ENCODE assay signal across 8 cellular contexts in the genomic region with DNA sequence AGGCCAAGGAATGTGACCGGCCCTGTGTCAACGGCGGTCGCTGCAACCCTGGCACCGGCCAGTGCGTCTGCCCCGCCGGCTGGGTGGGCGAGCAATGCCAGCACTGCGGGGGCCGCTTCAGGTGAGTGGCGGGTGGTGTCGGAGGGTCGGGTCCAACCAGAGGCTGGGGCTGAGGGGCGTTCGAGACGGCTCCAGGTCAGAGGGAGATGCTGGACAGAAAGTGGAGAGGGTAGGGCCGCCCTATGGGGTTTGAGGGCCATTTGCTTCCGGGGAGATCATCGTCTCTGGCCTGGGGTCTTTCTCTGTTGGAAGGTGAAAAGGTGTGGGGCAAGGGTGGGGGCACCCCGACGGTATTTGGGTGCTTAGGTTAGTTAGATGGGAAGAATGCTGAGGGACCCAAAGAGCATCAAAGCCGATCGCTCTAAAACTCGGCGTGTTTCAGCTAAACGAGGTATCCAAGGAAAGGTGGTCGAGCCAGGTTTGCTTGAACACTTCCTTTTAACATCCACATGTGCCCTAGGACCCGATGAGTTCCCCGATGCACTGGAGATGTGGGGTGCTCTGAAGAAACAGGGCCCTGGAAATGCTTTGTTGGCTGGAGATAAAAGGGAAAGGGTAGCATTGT. TPM values are rescaled to one million over a fixed set of nuclear protein-coding genes. Genes with fewer than 3 reads are reported as not detected.
DNase-seq lines count a peak whose midpoint lies in the region; ATAC-seq, FAIRE-seq and TF ChIP-seq lines count a peak whose summit lies in the region.

No MANE protein-coding gene starts in this region.

- peak overlapping the region; percentile 98 for H3K4me3 Mint-ChIP-seq in astrocyte (ENCODE audit: unreplicated experiment)

- H3K36me3 ChIP-seq in astrocyte (ENCODE audit: insufficient read depth, low read length) (no peaks in the 10 kb centered on the region), left lung (no peaks in the 10 kb centered on the region), thoracic aorta (no peaks in the 10 kb centered on the region)

- H3K9me3 Mint-ChIP-seq in astrocyte (ENCODE audit: unreplicated experiment): no peaks in the 10 kb centered on the region

- H3K27me3 ChIP-seq in astrocyte (ENCODE audit: insufficient read depth, low read length): peaks cover 3% of the 10 kb centered on the region
- no peaks in the 10 kb centered on the region for H3K27me3 ChIP-seq in left lung
- no peaks in the 10 kb centered on the region for H3K27me3 ChIP-seq in thoracic aorta (replicated peaks; ENCODE audit: insufficient read depth)

- H3K36me3 Mint-ChIP-seq in astrocyte (ENCODE audit: low read depth, unreplicated experiment): no peaks in the 10 kb centered on the region

- peaks cover 37% of the 10 kb centered on the region for H4K20me1 ChIP-seq in astrocyte (ENCODE audit: insufficient read depth, low read length)

- no peak for FAIRE-seq in astrocyte (lab: Jason Lieb, UNC)
- FAIRE-seq in GM19239 (lab: Jason Lieb, UNC): no peak

- ATAC-seq in GM18519 (IDR thresholded peaks at IDR 0.05; ENCODE audit: low FRiP score, unreplicated experiment): peak; percentile 31
- peak; percentile 26 for ATAC-seq in HG03159 (IDR thresholded peaks at IDR 0.05; ENCODE audit: unreplicated experiment)
- ATAC-seq in left lung: no peak
- ATAC-seq in thoracic aorta (ENCODE audit: insufficient number of reproducible peaks, low FRiP score, low read depth): no peak
- ATAC-seq in GM21576 (IDR thresholded peaks at IDR 0.05; ENCODE audit: unreplicated experiment): no peak

- H3K9ac ChIP-seq in astrocyte (ENCODE audit: low read length): peak overlapping the region; percentile 98

- H3K27ac Mint-ChIP-seq in astrocyte (ENCODE audit: unreplicated experiment): peak overlapping the region; percentile 35

- H3K4me1 ChIP-seq in astrocyte (ENCODE audit: insufficient read depth, low read length) (peaks cover 6% of the 10 kb centered on the region), left lung (peaks cover 14 to 30% of the 10 kb centered on the region in 2 donors), thoracic aorta (ENCODE audit: control insufficient read depth in 1 of 2, low read depth in 2 of 2) (peaks cover 22 to 26% of the 10 kb centered on the region in 2 donors)

- peaks cover 12% of the 10 kb centered on the region for H3K4me1 Mint-ChIP-seq in astrocyte (ENCODE audit: low read depth, unreplicated experiment)

- H3K27ac ChIP-seq in astrocyte (ENCODE audit: low read depth, low read length) (peak overlapping the region; percentile 92), left lung (peak overlapping the region; percentile 80 to 84), thoracic aorta (peak overlapping the region; percentile 70 to 82)

- H3K79me2 ChIP-seq in astrocyte (ENCODE audit: insufficient read depth, low read length): peaks cover 47% of the 10 kb centered on the region

- no peaks in the 10 kb centered on the region for H3K9me3 ChIP-seq in astrocyte (ENCODE audit: insufficient read depth, low read depth, low read length)
- no peaks in the 10 kb centered on the region for H3K9me3 ChIP-seq in left lung
- no peaks in the 10 kb centered on the region for H3K9me3 ChIP-seq in thoracic aorta

- intact Hi-C loops in left lung (cut with DNase I): no loop called here

- DNase-seq in astrocyte (ENCODE audit: low read depth): no peak
- DNase-seq in left lung: no peak
- no peak for DNase-seq in thoracic aorta (ENCODE audit: low spot score)
- no peak for DNase-seq in GM19239 (ENCODE audit: insufficient read length, low spot score)
- DNase-seq in NCI-H1105 treated with DMSO at 0.1 percent for 48 hours (lab: John Stamatoyannopoulos, UW): no peak

- peaks cover 4% of the 10 kb centered on the region for H3K27me3 Mint-ChIP-seq in astrocyte (ENCODE audit: low read depth, unreplicated experiment)

- no peak for TF ChIP-seq CTCF in astrocyte (IDR thresholded peaks at IDR 0.05; ENCODE audit: insufficient read depth, low read depth, low read length)
- no peak for TF ChIP-seq CTCF in left lung (IDR thresholded peaks at IDR 0.05)
- TF ChIP-seq CTCF in thoracic aorta (IDR thresholded peaks at IDR 0.05): no peak

- peak overlapping the region; percentile 91 for H3K4me2 ChIP-seq in astrocyte (ENCODE audit: low read length)

- peak overlapping the region; percentile 85 for H3K4me3 ChIP-seq in astrocyte (ENCODE audit: insufficient read depth, low read depth, low read length)
- peak overlapping the region; percentile 95 for H3K4me3 ChIP-seq in left lung
- peak overlapping the region; percentile 97 for H3K4me3 ChIP-seq in thoracic aorta

- H2AFZ ChIP-seq in astrocyte (ENCODE audit: low read depth, low read length): peak overlapping the region; percentile 99

RNA-seq across cellular contexts. Expression of a gene that starts 0.7 kb away (rescaled TPM):
- total RNA-seq in astrocyte (33.8 and 35.5 TPM in 2 replicates), left lung (10 to 100 TPM; 28.8 to 35.7 TPM), thoracic aorta (10 to 100 TPM; 25.0 to 32.9 TPM)

Comparison
In these comparisons a context has a peak if more than half of its experiments do, and no peak if none do; other contexts are left out.
1. ATAC-seq: peak in GM18519 (single experiment) and HG03159 (single experiment); none in left lung (single experiment), thoracic aorta (single experiment) and GM21576 (single experiment).
2. Peak in every context shown above with its lines, with median percentiles within 50 percentile points of each other: H3K27ac ChIP-seq and H3K4me3 ChIP-seq.